1 cellular context compared by ENCODE assay signal in the genomic region with DNA sequence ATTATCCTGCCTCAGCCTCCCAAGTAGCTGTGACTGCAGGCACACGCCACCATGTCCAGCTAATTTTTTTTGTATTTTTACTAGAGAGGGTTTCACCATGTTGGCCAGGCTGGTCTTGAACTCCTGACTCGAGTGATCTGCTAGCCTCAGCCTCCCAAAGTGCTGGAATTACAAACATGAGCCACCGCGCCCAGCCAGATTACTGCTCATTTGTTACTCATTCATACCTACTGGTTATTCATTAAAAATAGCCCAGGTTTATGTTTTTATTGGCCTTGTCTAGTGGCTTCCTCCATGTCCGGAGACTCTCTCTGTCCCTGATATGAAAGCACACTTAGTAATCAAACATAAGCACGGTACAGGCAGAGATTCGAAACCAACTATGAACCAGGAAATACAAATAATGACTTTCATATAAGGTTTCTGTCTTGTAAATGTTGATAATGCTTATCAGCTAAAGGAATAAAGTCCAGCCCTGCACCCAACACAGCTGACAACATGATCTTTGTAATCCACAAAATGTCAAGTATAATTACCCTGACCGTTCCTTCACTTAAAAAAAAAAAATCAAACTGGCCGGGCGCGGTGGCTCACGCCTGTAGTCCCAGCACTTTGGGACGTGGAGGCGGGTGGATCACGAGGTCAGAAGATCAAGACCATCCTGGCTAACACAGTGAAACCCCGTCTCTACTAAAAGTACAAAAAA.
A peak's percentile ranks its signal among the peaks of the same experiment; 100 is the strongest.
TF ChIP-seq lines count a peak whose summit lies in the region.

No MANE protein-coding gene starts in this region.

TF ChIP-seq in HepG2, 621 proteins besides CTCF, POLR2A, EP300 and RAD21 (continued from another document and continues in another):
- no peak for TF ChIP-seq HBP1 (CRISPR knock-in tag; IDR thresholded peaks at IDR 0.05; ENCODE audit: low read depth)
- TF ChIP-seq ZNF556 (CRISPR knock-in tag; IDR thresholded peaks at IDR 0.05; ENCODE audit: borderline replicate concordance) = 0 out of 2 replicates have a peak, but pooled peaks have one; percentile 32
- peak; percentile 51; the same call in 1 of the 2 replicates for TF ChIP-seq HOXA3 (CRISPR knock-in tag; IDR thresholded peaks at IDR 0.05)
- peak; percentile 51 for TF ChIP-seq ZNF292 (CRISPR knock-in tag; IDR thresholded peaks at IDR 0.05; ENCODE audit: borderline replicate concordance, low read depth)
- TF ChIP-seq POLR2AphosphoS2 (IDR thresholded peaks at IDR 0.05; ENCODE audit: low read depth, low read length) = no peak
- peak; percentile 83; the same call in 1 of the 2 replicates for TF ChIP-seq TARDBP (CRISPR knock-in tag; IDR thresholded peaks at IDR 0.05)
- TF ChIP-seq, protein P1, sequence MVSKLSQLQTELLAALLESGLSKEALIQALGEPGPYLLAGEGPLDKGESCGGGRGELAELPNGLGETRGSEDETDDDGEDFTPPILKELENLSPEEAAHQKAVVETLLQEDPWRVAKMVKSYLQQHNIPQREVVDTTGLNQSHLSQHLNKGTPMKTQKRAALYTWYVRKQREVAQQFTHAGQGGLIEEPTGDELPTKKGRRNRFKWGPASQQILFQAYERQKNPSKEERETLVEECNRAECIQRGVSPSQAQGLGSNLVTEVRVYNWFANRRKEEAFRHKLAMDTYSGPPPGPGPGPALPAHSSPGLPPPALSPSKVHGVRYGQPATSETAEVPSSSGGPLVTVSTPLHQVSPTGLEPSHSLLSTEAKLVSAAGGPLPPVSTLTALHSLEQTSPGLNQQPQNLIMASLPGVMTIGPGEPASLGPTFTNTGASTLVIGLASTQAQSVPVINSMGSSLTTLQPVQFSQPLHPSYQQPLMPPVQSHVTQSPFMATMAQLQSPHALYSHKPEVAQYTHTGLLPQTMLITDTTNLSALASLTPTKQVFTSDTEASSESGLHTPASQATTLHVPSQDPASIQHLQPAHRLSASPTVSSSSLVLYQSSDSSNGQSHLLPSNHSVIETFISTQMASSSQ (IDR thresholded peaks at IDR 0.05; ENCODE audit: low read depth) = peak; percentile 72
- TF ChIP-seq, protein P1 (CRISPR knock-in tag; IDR thresholded peaks at IDR 0.05; ENCODE audit: borderline replicate concordance) = peak; percentile 86; the same call in 1 of the 2 replicates
- peak; percentile 92 for TF ChIP-seq FOXJ3 (CRISPR knock-in tag; IDR thresholded peaks at IDR 0.05; ENCODE audit: borderline replicate concordance)
- TF ChIP-seq, protein P2, sequence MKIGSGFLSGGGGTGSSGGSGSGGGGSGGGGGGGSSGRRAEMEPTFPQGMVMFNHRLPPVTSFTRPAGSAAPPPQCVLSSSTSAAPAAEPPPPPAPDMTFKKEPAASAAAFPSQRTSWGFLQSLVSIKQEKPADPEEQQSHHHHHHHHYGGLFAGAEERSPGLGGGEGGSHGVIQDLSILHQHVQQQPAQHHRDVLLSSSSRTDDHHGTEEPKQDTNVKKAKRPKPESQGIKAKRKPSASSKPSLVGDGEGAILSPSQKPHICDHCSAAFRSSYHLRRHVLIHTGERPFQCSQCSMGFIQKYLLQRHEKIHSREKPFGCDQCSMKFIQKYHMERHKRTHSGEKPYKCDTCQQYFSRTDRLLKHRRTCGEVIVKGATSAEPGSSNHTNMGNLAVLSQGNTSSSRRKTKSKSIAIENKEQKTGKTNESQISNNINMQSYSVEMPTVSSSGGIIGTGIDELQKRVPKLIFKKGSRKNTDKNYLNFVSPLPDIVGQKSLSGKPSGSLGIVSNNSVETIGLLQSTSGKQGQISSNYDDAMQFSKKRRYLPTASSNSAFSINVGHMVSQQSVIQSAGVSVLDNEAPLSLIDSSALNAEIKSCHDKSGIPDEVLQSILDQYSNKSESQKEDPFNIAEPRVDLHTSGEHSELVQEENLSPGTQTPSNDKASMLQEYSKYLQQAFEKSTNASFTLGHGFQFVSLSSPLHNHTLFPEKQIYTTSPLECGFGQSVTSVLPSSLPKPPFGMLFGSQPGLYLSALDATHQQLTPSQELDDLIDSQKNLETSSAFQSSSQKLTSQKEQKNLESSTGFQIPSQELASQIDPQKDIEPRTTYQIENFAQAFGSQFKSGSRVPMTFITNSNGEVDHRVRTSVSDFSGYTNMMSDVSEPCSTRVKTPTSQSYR (CRISPR knock-in tag; IDR thresholded peaks at IDR 0.05; ENCODE audit: borderline replicate concordance) = peak; percentile 91
- TF ChIP-seq SAP130 (CRISPR knock-in tag; IDR thresholded peaks at IDR 0.05; ENCODE audit: low read depth) = peak; percentile 87
- TF ChIP-seq ARID3A (IDR thresholded peaks at IDR 0.05; ENCODE audit: low read depth, low read length) = peak; percentile 99
- TF ChIP-seq TEAD3 (CRISPR knock-in tag; optimal IDR thresholded peaks at IDR 0.05; ENCODE audit: borderline replicate concordance) = peak; percentile 33
- TF ChIP-seq RXRB (CRISPR knock-in tag; IDR thresholded peaks at IDR 0.05; ENCODE audit: borderline replicate concordance) = peak; percentile 82
- TF ChIP-seq GATAD2A (CRISPR knock-in tag; IDR thresholded peaks at IDR 0.05) = peak; percentile 73
- TF ChIP-seq FOXP1 (IDR thresholded peaks at IDR 0.05) = no peak
- peak; percentile 67 for TF ChIP-seq FOXP1 (CRISPR knock-in tag; IDR thresholded peaks at IDR 0.05)
- TF ChIP-seq ZBTB20 (CRISPR knock-in tag; IDR thresholded peaks at IDR 0.05; ENCODE audit: borderline replicate concordance, low read depth) = peak; percentile 68; the same call in 1 of the 2 replicates
- TF ChIP-seq EHMT2 (IDR thresholded peaks at IDR 0.05; ENCODE audit: borderline replicate concordance, low read depth, low read length) = peak; percentile 81
- TF ChIP-seq AHDC1 (CRISPR knock-in tag; IDR thresholded peaks at IDR 0.05; ENCODE audit: borderline replicate concordance) = peak; percentile 73; the same call in 1 of the 2 replicates
- TF ChIP-seq, protein P3, sequence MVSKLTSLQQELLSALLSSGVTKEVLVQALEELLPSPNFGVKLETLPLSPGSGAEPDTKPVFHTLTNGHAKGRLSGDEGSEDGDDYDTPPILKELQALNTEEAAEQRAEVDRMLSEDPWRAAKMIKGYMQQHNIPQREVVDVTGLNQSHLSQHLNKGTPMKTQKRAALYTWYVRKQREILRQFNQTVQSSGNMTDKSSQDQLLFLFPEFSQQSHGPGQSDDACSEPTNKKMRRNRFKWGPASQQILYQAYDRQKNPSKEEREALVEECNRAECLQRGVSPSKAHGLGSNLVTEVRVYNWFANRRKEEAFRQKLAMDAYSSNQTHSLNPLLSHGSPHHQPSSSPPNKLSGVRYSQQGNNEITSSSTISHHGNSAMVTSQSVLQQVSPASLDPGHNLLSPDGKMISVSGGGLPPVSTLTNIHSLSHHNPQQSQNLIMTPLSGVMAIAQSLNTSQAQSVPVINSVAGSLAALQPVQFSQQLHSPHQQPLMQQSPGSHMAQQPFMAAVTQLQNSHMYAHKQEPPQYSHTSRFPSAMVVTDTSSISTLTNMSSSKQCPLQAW (CRISPR knock-in tag; IDR thresholded peaks at IDR 0.05) = peak; percentile 66; the same call in 1 of the 2 replicates
- peak; percentile 38; the same call in 1 of the 2 replicates for TF ChIP-seq FOXK2 (IDR thresholded peaks at IDR 0.05)
- TF ChIP-seq, protein P4, sequence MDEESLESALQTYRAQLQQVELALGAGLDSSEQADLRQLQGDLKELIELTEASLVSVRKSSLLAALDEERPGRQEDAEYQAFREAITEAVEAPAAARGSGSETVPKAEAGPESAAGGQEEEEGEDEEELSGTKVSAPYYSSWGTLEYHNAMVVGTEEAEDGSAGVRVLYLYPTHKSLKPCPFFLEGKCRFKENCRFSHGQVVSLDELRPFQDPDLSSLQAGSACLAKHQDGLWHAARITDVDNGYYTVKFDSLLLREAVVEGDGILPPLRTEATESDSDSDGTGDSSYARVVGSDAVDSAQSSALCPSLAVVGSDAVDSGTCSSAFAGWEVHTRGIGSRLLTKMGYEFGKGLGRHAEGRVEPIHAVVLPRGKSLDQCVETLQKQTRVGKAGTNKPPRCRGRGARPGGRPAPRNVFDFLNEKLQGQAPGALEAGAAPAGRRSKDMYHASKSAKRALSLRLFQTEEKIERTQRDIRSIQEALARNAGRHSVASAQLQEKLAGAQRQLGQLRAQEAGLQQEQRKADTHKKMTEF (CRISPR knock-in tag; IDR thresholded peaks at IDR 0.05) = peak; percentile 63
- TF ChIP-seq ADNP (CRISPR knock-in tag; IDR thresholded peaks at IDR 0.05) = peak; percentile 95
- no peak for TF ChIP-seq ZBTB44 (CRISPR knock-in tag; IDR thresholded peaks at IDR 0.05)
- peak; percentile 59; the same call in 1 of the 2 replicates for TF ChIP-seq SOX13 (IDR thresholded peaks at IDR 0.05)
- TF ChIP-seq SOX13 (CRISPR knock-in tag; conservative IDR thresholded peaks at IDR 0.05 in 1 of 2, IDR thresholded peaks at IDR 0.05 in 1 of 2) = peak in 1 of 2 experiments; percentile 85; a peak in 2 of 4 replicates
- peak; percentile 60 for TF ChIP-seq ZMYM3 (CRISPR knock-in tag; IDR thresholded peaks at IDR 0.05)
- TF ChIP-seq MAX (IDR thresholded peaks at IDR 0.05) = no peak; the same call in 1 of the 2 replicates
- TF ChIP-seq ZNF629 (CRISPR knock-in tag; conservative IDR thresholded peaks at IDR 0.05) = peak; percentile 17; the same call in 1 of the 2 replicates
